14 cellular contexts compared by ENCODE assay signal in genomic region chr5:119365847-119366536, GRCh38. TPM values are rescaled to one million over a fixed set of nuclear protein-coding genes. Genes with fewer than 3 reads are reported as not detected.
DNase-seq lines count a peak whose midpoint lies in the region; ATAC-seq, FAIRE-seq and TF ChIP-seq lines count a peak whose summit lies in the region.
"Had no signal": no experiment of that assay in that cellular context is flagged by ENCODE, and none has a peak within 500 bp of the region (broad histone marks: within the 10 kb centered on the region; RNA-seq: fewer than 3 reads in every experiment).

No MANE protein-coding gene starts in this region.

- H3K4me3 Mint-ChIP-seq in T-helper 1 cell treated with Interleukin-12 subunit alpha and Interleukin-12 subunit beta and Interleukin-4 antibody, amounts not matched to agents 30 μg/mL and 1 μg/mL, for 36 hours: peak overlapping the region; percentile 30
- peak overlapping the region; percentile 71 for H3K4me3 Mint-ChIP-seq in stimulated activated memory B cell treated with anti-CD40 and anti-IgM and Interleukin-4, amounts not matched to agents 10 μg/mL and 1 μg/mL and 100 μg/mL, for 72 hours

- intact Hi-C loops in esophagus squamous epithelium (cut with DNase I) (no loop called here), pancreas (cut with DNase I) (no loop called here)

- H3K36me3 ChIP-seq in SU-DHL-6 (ENCODE audit: low read length) (peaks cover 10% of the 10 kb centered on the region; the same call in 1 of the 2 replicates), esophagus squamous epithelium (no peaks in the 10 kb centered on the region), pancreas (no peaks in the 10 kb centered on the region)

- peaks cover 12% of the 10 kb centered on the region; the same call in 1 of the 2 replicates for H3F3A ChIP-seq in SU-DHL-6 (ENCODE audit: insufficient read depth)

- H3K4me1 ChIP-seq in esophagus squamous epithelium: peaks cover 34 to 96% (median 77%) of the 10 kb centered on the region in 3 donors
- peaks cover 0 to 11% (median 7%) of the 10 kb centered on the region in 3 donors for H3K4me1 ChIP-seq in pancreas
- H3K4me1 ChIP-seq: body of pancreas, testis had no signal

- 9 to 19% methylated on average over 3 of the region's 3 CpGs for WGBS in esophagus squamous epithelium, 2 donors
- WGBS in pancreas, 2 donors: 76 to 87% methylated on average over 3 of the region's 3 CpGs

- TF ChIP-seq POLR2A in esophagus squamous epithelium (IDR thresholded peaks at IDR 0.05): no peak

- H3K27me3 ChIP-seq in SU-DHL-6 (ENCODE audit: low read length) (no peaks in the 10 kb centered on the region), esophagus squamous epithelium (no peaks in the 10 kb centered on the region), pancreas (no peaks in the 10 kb centered on the region)
- H3K27me3 ChIP-seq: body of pancreas, testis had no signal

- H3K79me2 ChIP-seq in SU-DHL-6 (ENCODE audit: insufficient read depth, low read length): peaks cover 100% of the 10 kb centered on the region

- DNase-seq in T-helper 1 cell (no peak), esophagus squamous epithelium (lab: John Stamatoyannopoulos, UW) (no peak), pancreas (no peak), NCI-H226 (no peak), KG1 (lab: John Stamatoyannopoulos, UW) (no peak)
- DNase-seq: 8988T, body of pancreas, NCI-H1930, occipital lobe, testis had no signal

- H3K4me1 Mint-ChIP-seq in T-helper 1 cell treated with Interleukin-12 subunit alpha and Interleukin-12 subunit beta and Interleukin-4 antibody, amounts not matched to agents 30 μg/mL and 1 μg/mL, for 36 hours (ENCODE audit: low read depth): peaks cover 79% of the 10 kb centered on the region
- peaks cover 87% of the 10 kb centered on the region for H3K4me1 Mint-ChIP-seq in stimulated activated memory B cell treated with anti-CD40 and anti-IgM and Interleukin-4, amounts not matched to agents 10 μg/mL and 1 μg/mL and 100 μg/mL, for 72 hours

- TF ChIP-seq CTCF in SU-DHL-6 (IDR thresholded peaks at IDR 0.05; ENCODE audit: insufficient read depth, low read length, poor library complexity, severe bottlenecking): no peak
- no peak for TF ChIP-seq CTCF in esophagus squamous epithelium (IDR thresholded peaks at IDR 0.05)
- no peak for TF ChIP-seq CTCF in pancreas (IDR thresholded peaks at IDR 0.05)

- peak overlapping the region; percentile 57 for H3K27ac ChIP-seq in SU-DHL-6 (ENCODE audit: low read depth, low read length)
- peak overlapping the region; percentile 51 to 77 (median 74) for H3K27ac ChIP-seq in esophagus squamous epithelium
- no peak overlapping the region for H3K27ac ChIP-seq in pancreas
- H3K27ac ChIP-seq: body of pancreas, testis had no signal

- H2AFZ ChIP-seq in SU-DHL-6 (ENCODE audit: low read depth, low read length, severe bottlenecking): no peak overlapping the region

- H3K9me2 ChIP-seq in SU-DHL-6 (replicated peaks; ENCODE audit: insufficient read depth, low read length): no peaks in the 10 kb centered on the region

- H3K27ac Mint-ChIP-seq in T-helper 1 cell treated with Interleukin-12 subunit alpha and Interleukin-12 subunit beta and Interleukin-4 antibody, amounts not matched to agents 30 μg/mL and 1 μg/mL, for 36 hours: peak overlapping the region; percentile 96
- H3K27ac Mint-ChIP-seq in stimulated activated memory B cell treated with anti-CD40 and anti-IgM and Interleukin-4, amounts not matched to agents 10 μg/mL and 1 μg/mL and 100 μg/mL, for 72 hours: peak overlapping the region; percentile 97

- ATAC-seq in stimulated activated memory B cell treated with anti-CD40 and anti-IgM and Interleukin-4, amounts not matched to agents 10 μg/mL and 1 μg/mL and 100 μg/mL, for 72 hours: no peak
- no peak for ATAC-seq in pancreas
- ATAC-seq: body of pancreas had no signal

- H4K20me1 ChIP-seq in SU-DHL-6 (ENCODE audit: low read depth, low read length): peaks cover 36% of the 10 kb centered on the region

- H3K9me3 Mint-ChIP-seq in T-helper 1 cell treated with Interleukin-12 subunit alpha and Interleukin-12 subunit beta and Interleukin-4 antibody, amounts not matched to agents 30 μg/mL and 1 μg/mL, for 36 hours: peaks cover 3% of the 10 kb centered on the region
- H3K9me3 Mint-ChIP-seq in stimulated activated memory B cell treated with anti-CD40 and anti-IgM and Interleukin-4, amounts not matched to agents 10 μg/mL and 1 μg/mL and 100 μg/mL, for 72 hours: peaks cover 3% of the 10 kb centered on the region

- peak overlapping the region; percentile 44 for H3K4me2 ChIP-seq in SU-DHL-6 (ENCODE audit: low read depth, low read length, poor library complexity, severe bottlenecking)

- no peak for FAIRE-seq in pancreas (lab: Jason Lieb, UNC)
- FAIRE-seq: islet of Langerhans had no signal

- no peak overlapping the region for H3K4me3 ChIP-seq in SU-DHL-6 (ENCODE audit: insufficient read depth, low read length, poor library complexity, severe bottlenecking)
- no peak overlapping the region for H3K4me3 ChIP-seq in esophagus squamous epithelium
- no peak overlapping the region for H3K4me3 ChIP-seq in pancreas
- H3K4me3 ChIP-seq: body of pancreas, testis had no signal

- no peaks in the 10 kb centered on the region for H3K27me3 Mint-ChIP-seq in T-helper 1 cell treated with Interleukin-12 subunit alpha and Interleukin-12 subunit beta and Interleukin-4 antibody, amounts not matched to agents 30 μg/mL and 1 μg/mL, for 36 hours (ENCODE audit: low read depth)
- H3K27me3 Mint-ChIP-seq in stimulated activated memory B cell treated with anti-CD40 and anti-IgM and Interleukin-4, amounts not matched to agents 10 μg/mL and 1 μg/mL and 100 μg/mL, for 72 hours: no peaks in the 10 kb centered on the region

- H3K9ac ChIP-seq in SU-DHL-6 (ENCODE audit: low read length): 0 out of 2 replicates have a peak overlapping the region, but pooled peaks have one; percentile 8

- H3K9me3 ChIP-seq in SU-DHL-6 (ENCODE audit: insufficient read depth, low read length) (no peaks in the 10 kb centered on the region), esophagus squamous epithelium (no peaks in the 10 kb centered on the region), pancreas (no peaks in the 10 kb centered on the region)
- H3K9me3 ChIP-seq: body of pancreas, testis had no signal

- H3K36me3 Mint-ChIP-seq in T-helper 1 cell treated with Interleukin-12 subunit alpha and Interleukin-12 subunit beta and Interleukin-4 antibody, amounts not matched to agents 30 μg/mL and 1 μg/mL, for 36 hours (ENCODE audit: low read depth): peaks cover 44% of the 10 kb centered on the region
- H3K36me3 Mint-ChIP-seq in stimulated activated memory B cell treated with anti-CD40 and anti-IgM and Interleukin-4, amounts not matched to agents 10 μg/mL and 1 μg/mL and 100 μg/mL, for 72 hours: peaks cover 53% of the 10 kb centered on the region

RNA-seq across cellular contexts. Expression of gene TNFAIP8, which starts 10.2 kb away (rescaled TPM):
- 10 to 100 TPM; 19.5 to 44.6 (median 34.9) TPM for total RNA-seq in esophagus squamous epithelium
- 10 to 100 TPM in 3 of 6 donors, 1 to 10 TPM in 3; 7.5 to 14.2 (median 10.6) TPM for total RNA-seq in pancreas
- polyA plus RNA-seq in pancreas: 1 to 10 TPM; 5.7 to 7.7 TPM

Comparison
In these comparisons a context has a peak if more than half of its experiments do, and no peak if none do; other contexts are left out.
1. H3K27ac ChIP-seq: peak in SU-DHL-6 (single experiment) and esophagus squamous epithelium (4 of 4); none in pancreas (0 of 4).